22 cellular contexts compared by ENCODE assay signal in genomic region chr3:102904629-102905028, GRCh38.
DNase-seq lines count a peak whose midpoint lies in the region; ATAC-seq and TF ChIP-seq lines count a peak whose summit lies in the region.
"Had no signal": no experiment of that assay in that cellular context is flagged by ENCODE, and none has a peak within 500 bp of the region (broad histone marks: within the 10 kb centered on the region; RNA-seq: fewer than 3 reads in every experiment).

No MANE protein-coding gene starts in this region.

- no peak for TF ChIP-seq POLR2A in sigmoid colon (IDR thresholded peaks at IDR 0.05)

- in situ Hi-C loops in GM23248 (cut with MboI): no loop called here

- H3F3A ChIP-seq in GM23248 (ENCODE audit: insufficient read depth): no peaks in the 10 kb centered on the region

- H3K27ac ChIP-seq in sigmoid colon (no peak overlapping the region), GM23248 (no peak overlapping the region)
- H3K27ac ChIP-seq: 22Rv1, BLaER1, C4-2B had no signal

- H3K36me3 Mint-ChIP-seq in chondrocyte (ENCODE audit: low read depth) (no peaks in the 10 kb centered on the region), osteocyte (ENCODE audit: unreplicated experiment) (no peaks in the 10 kb centered on the region)
- H3K36me3 Mint-ChIP-seq: CD8-positive, alpha-beta memory T cell had no signal

- no peak for TF ChIP-seq CTCF in chondrocyte (IDR thresholded peaks at IDR 0.05)
- no peak for TF ChIP-seq CTCF in osteocyte (IDR thresholded peaks at IDR 0.05)
- TF ChIP-seq CTCF in sigmoid colon (IDR thresholded peaks at IDR 0.05): no peak

- peak; percentile 48 for DNase-seq in activated effector memory CD4-positive, alpha-beta T cell treated with anti-CD3 and anti-CD28 coated beads, Interleukin-2, amount 50 U/mL, for 16 hours
- no peak for DNase-seq in activated effector memory CD4-positive, alpha-beta T cell treated with Interleukin-2 at 50 U/mL for 16 hours
- DNase-seq in chondrocyte (ENCODE audit: low spot score) (peak; percentile 50), osteocyte (ENCODE audit: extremely low spot score, unreplicated experiment) (peak; percentile 73), sigmoid colon (peak; percentile 27), GM23248 (no peak)
- DNase-seq: CD4-positive, alpha-beta T cell; CD8-positive, alpha-beta memory T cell; DMS 273 treated with DMSO at 0.1 percent for 48 hours; DMS79; EL; GDM1; H9 had no signal

- H3K9ac ChIP-seq in GM23248: no peak overlapping the region
- H3K9ac ChIP-seq: BLaER1 had no signal

- ATAC-seq in HG02938 (IDR thresholded peaks at IDR 0.05; ENCODE audit: unreplicated experiment): no peak
- no peak for ATAC-seq in HG03196 (IDR thresholded peaks at IDR 0.05; ENCODE audit: unreplicated experiment)
- ATAC-seq: GM12878, GM23338, HCT116 had no signal

- WGBS in sigmoid colon, 2 donors: 90 to 92% methylated on average over 11 of the region's 11 CpGs
- WGBS in GM23248 (ENCODE audit: low coverage in 1 of 2, low lambda C conversion rate in 2 of 2, missing lambda C conversion rate in 2 of 2), 2 experiments: 59 to 65% methylated on average over 11 of the region's 11 CpGs

- H3K36me3 ChIP-seq in sigmoid colon: no peaks in the 10 kb centered on the region
- H3K36me3 ChIP-seq in GM23248 (ENCODE audit: low read depth): no peaks in the 10 kb centered on the region
- H3K36me3 ChIP-seq: BLaER1 had no signal

- H2AFZ ChIP-seq in GM23248: no peak overlapping the region
- H2AFZ ChIP-seq: GM23338 had no signal

- intact Hi-C loops in sigmoid colon (cut with DNase I): no loop called here

- no peaks in the 10 kb centered on the region for H3K27me3 ChIP-seq in sigmoid colon
- no peaks in the 10 kb centered on the region for H3K27me3 ChIP-seq in GM23248 (replicated peaks; ENCODE audit: insufficient read depth)
- H3K27me3 ChIP-seq: BLaER1 had no signal

- H3K27me3 Mint-ChIP-seq in chondrocyte (ENCODE audit: low read depth): peaks cover 5% of the 10 kb centered on the region
- peaks cover 5% of the 10 kb centered on the region for H3K27me3 Mint-ChIP-seq in osteocyte (ENCODE audit: unreplicated experiment)
- H3K27me3 Mint-ChIP-seq: B cell; CD4-positive, alpha-beta T cell; CD8-positive, alpha-beta memory T cell had no signal

- H3K9me3 ChIP-seq in sigmoid colon (no peaks in the 10 kb centered on the region), GM23248 (ENCODE audit: low read depth) (no peaks in the 10 kb centered on the region)
- H3K9me3 ChIP-seq: BLaER1 had no signal

- no peak overlapping the region for H3K4me2 ChIP-seq in GM23248 (ENCODE audit: unreplicated experiment)
- H3K4me2 ChIP-seq: BLaER1, GM23338 had no signal

- H3K79me2 ChIP-seq in GM23248 (ENCODE audit: insufficient read depth): no peaks in the 10 kb centered on the region

- H3K4me3 ChIP-seq in sigmoid colon: no peak overlapping the region
- H3K4me3 ChIP-seq in GM23248: no peak overlapping the region
- H3K4me3 ChIP-seq: BLaER1, GM12878, GM23338 had no signal

- peaks cover 0 to 7% (median 0%) of the 10 kb centered on the region in 4 donors for H3K4me1 ChIP-seq in sigmoid colon
- no peaks in the 10 kb centered on the region for H3K4me1 ChIP-seq in GM23248 (ENCODE audit: insufficient read depth)
- H3K4me1 ChIP-seq: BLaER1 had no signal

- no peak for TF ChIP-seq EP300 in sigmoid colon (IDR thresholded peaks at IDR 0.05)

- H3K27ac Mint-ChIP-seq in chondrocyte (ENCODE audit: unreplicated experiment) (no peak overlapping the region), osteocyte (ENCODE audit: unreplicated experiment) (no peak overlapping the region)
- H3K27ac Mint-ChIP-seq: B cell; CD4-positive, alpha-beta T cell; GM23338; H9 had no signal

- H4K20me1 ChIP-seq in GM23248 (ENCODE audit: insufficient read depth): no peaks in the 10 kb centered on the region
- H4K20me1 ChIP-seq: BLaER1 had no signal

- H3K4me1 Mint-ChIP-seq in chondrocyte (ENCODE audit: low read depth): peaks cover 3% of the 10 kb centered on the region
- H3K4me1 Mint-ChIP-seq in osteocyte (ENCODE audit: unreplicated experiment): no peaks in the 10 kb centered on the region
- H3K4me1 Mint-ChIP-seq: B cell; CD8-positive, alpha-beta memory T cell had no signal

- no peak overlapping the region for H3K4me3 Mint-ChIP-seq in chondrocyte (ENCODE audit: unreplicated experiment)
- no peak overlapping the region for H3K4me3 Mint-ChIP-seq in osteocyte (ENCODE audit: unreplicated experiment)
- H3K4me3 Mint-ChIP-seq: B cell; CD4-positive, alpha-beta T cell; CD8-positive, alpha-beta memory T cell; GM23338; H9 had no signal

- H3K9me3 Mint-ChIP-seq in chondrocyte (ENCODE audit: low read depth) (no peaks in the 10 kb centered on the region), osteocyte (ENCODE audit: unreplicated experiment) (no peaks in the 10 kb centered on the region)
- H3K9me3 Mint-ChIP-seq: GM23338 had no signal

- no peaks in the 10 kb centered on the region for H3K9me2 ChIP-seq in GM23248 (ENCODE audit: insufficient read depth)

Comparison
In these comparisons a context has a peak if more than half of its experiments do, and no peak if none do; other contexts are left out.
1. DNase-seq: peak in activated effector memory CD4-positive, alpha-beta T cell treated with anti-CD3 and anti-CD28 coated beads, Interleukin-2, amount 50 U/mL, for 16 hours (single experiment), chondrocyte (single experiment), osteocyte (single experiment) and sigmoid colon (single experiment); none in activated effector memory CD4-positive, alpha-beta T cell treated with Interleukin-2 at 50 U/mL for 16 hours (single experiment) and GM23248 (single experiment).